In genomic region chr17:35141681-35142466, GRCh38 we compare ENCODE assay signal across 1 cellular context.
TF ChIP-seq lines count a peak whose summit lies in the region.

NLE1 (minus strand) TSS chr17:35142303; CDS start chr17:35142275, 28 bp downstream.

TF ChIP-seq in HepG2, 621 proteins besides CTCF, POLR2A, EP300 and RAD21 (continued from another document and continues in another):
- TF ChIP-seq SMAD3 (CRISPR knock-in tag; IDR thresholded peaks at IDR 0.05) (peak; percentile 84; the same call in 1 of the 2 replicates), RFXAP (CRISPR knock-in tag; IDR thresholded peaks at IDR 0.05; ENCODE audit: borderline replicate concordance) (no peak), SIN3B (IDR thresholded peaks at IDR 0.05; ENCODE audit: low read length) (no peak), PHF20 (CRISPR knock-in tag; IDR thresholded peaks at IDR 0.05) (peak; percentile 77), ZNF704 (CRISPR knock-in tag; IDR thresholded peaks at IDR 0.05; ENCODE audit: borderline replicate concordance) (no peak), ZNF224 (CRISPR knock-in tag; IDR thresholded peaks at IDR 0.05) (no peak), RFX5 (IDR thresholded peaks at IDR 0.05; ENCODE audit: low read depth, low read length) (no peak), BHLHE40 (IDR thresholded peaks at IDR 0.05; ENCODE audit: low read length) (peak; percentile 21; the same call in 1 of the 2 replicates), HDAC2 (CRISPR knock-in tag; IDR thresholded peaks at IDR 0.05) (peak; percentile 81), DR1 (CRISPR knock-in tag; IDR thresholded peaks at IDR 0.05) (peak; percentile 86), RORA (CRISPR knock-in tag; IDR thresholded peaks at IDR 0.05) (no peak), ZBTB33 (CRISPR knock-in tag; IDR thresholded peaks at IDR 0.05) (no peak), ZNF788 (CRISPR knock-in tag; IDR thresholded peaks at IDR 0.05; ENCODE audit: borderline replicate concordance) (peak; percentile 97), DBP (CRISPR knock-in tag; IDR thresholded peaks at IDR 0.05; ENCODE audit: not compliant biosample characterization) (no peak), ZNF362 (CRISPR knock-in tag; IDR thresholded peaks at IDR 0.05; ENCODE audit: borderline replicate concordance) (peak; percentile 48), PRDM10 (CRISPR knock-in tag; IDR thresholded peaks at IDR 0.05; ENCODE audit: low read depth) (peak; percentile 61; the same call in 1 of the 2 replicates), ARHGAP35 (CRISPR knock-in tag; IDR thresholded peaks at IDR 0.05; ENCODE audit: borderline replicate concordance) (0 out of 2 replicates have a peak, but pooled peaks have one; percentile 27), ZNF577 (CRISPR knock-in tag; IDR thresholded peaks at IDR 0.05; ENCODE audit: borderline replicate concordance, low read depth) (no peak), SMAD9 (CRISPR knock-in tag; IDR thresholded peaks at IDR 0.05) (no peak), TEAD2 (CRISPR knock-in tag; IDR thresholded peaks at IDR 0.05) (no peak), RNF219 (CRISPR knock-in tag; IDR thresholded peaks at IDR 0.05) (no peak), ZSCAN20 (CRISPR knock-in tag; IDR thresholded peaks at IDR 0.05; ENCODE audit: borderline replicate concordance) (no peak), DNMT1 (CRISPR knock-in tag; IDR thresholded peaks at IDR 0.05) (peak; percentile 84; the same call in 1 of the 2 replicates), ZBED4 (CRISPR knock-in tag; IDR thresholded peaks at IDR 0.05; ENCODE audit: borderline replicate concordance) (no peak), ESRRA (CRISPR knock-in tag; IDR thresholded peaks at IDR 0.05; ENCODE audit: low read depth) (peak; percentile 59; the same call in 1 of the 2 replicates), MIER2 (CRISPR knock-in tag; IDR thresholded peaks at IDR 0.05) (no peak), HNF1B (CRISPR knock-in tag; IDR thresholded peaks at IDR 0.05) (peak; percentile 83; the same call in 1 of the 2 replicates), ZMYM3 (CRISPR knock-in tag; IDR thresholded peaks at IDR 0.05) (no peak), RCOR2 (CRISPR knock-in tag; IDR thresholded peaks at IDR 0.05) (no peak), ATF4 (CRISPR knock-in tag; IDR thresholded peaks at IDR 0.05) (peak in 1 of 2 experiments; percentile 58; a peak in 2 of 4 replicates), SUZ12 (IDR thresholded peaks at IDR 0.05; ENCODE audit: low read depth, low read length) (no peak), ZBTB49 (CRISPR knock-in tag; IDR thresholded peaks at IDR 0.05; ENCODE audit: borderline replicate concordance) (no peak), ZNF33B (CRISPR knock-in tag; IDR thresholded peaks at IDR 0.05) (no peak; the same call in 1 of the 2 replicates), NCOR1 (IDR thresholded peaks at IDR 0.05; ENCODE audit: borderline replicate concordance, low read length) (no peak), ZNF839 (CRISPR knock-in tag; IDR thresholded peaks at IDR 0.05; ENCODE audit: borderline replicate concordance) (0 out of 2 replicates have a peak, but pooled peaks have one; percentile 59), ZNF558 (CRISPR knock-in tag; IDR thresholded peaks at IDR 0.05; ENCODE audit: borderline replicate concordance) (0 out of 2 replicates have a peak, but pooled peaks have one; percentile 58)
